20 cellular contexts compared by ENCODE assay signal in the genomic region with DNA sequence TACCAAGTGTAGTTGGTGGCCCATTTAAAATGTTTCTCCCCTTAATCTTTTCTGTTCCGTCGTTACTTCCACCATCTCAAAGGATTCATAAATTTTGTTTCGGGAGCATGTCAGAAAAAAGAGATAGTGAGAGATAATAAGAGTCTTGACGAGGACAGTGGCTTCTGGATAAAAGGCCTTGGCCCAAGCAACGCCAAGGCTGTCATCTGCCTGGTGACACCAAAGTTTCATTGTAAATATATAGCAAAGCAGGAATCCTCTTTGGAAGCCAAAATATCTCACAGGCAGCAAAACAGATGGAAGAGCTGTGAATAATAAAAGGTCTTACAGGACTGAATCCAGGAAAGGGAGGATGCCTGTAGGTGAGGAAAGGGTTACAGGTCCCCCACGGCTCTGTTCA.
DNase-seq lines count a peak whose midpoint lies in the region; ATAC-seq and TF ChIP-seq lines count a peak whose summit lies in the region.
"Had no signal": no experiment of that assay in that cellular context is flagged by ENCODE, and none has a peak within 500 bp of the region (broad histone marks: within the 10 kb centered on the region; RNA-seq: fewer than 3 reads in every experiment).

No MANE protein-coding gene starts in this region.

- no peak overlapping the region for H3K9ac ChIP-seq in BLaER1
- H3K9ac ChIP-seq in PC-3 (ENCODE audit: low read length), result peak overlapping the region; percentile 7; the same call in 1 of the 2 replicates

- intact Hi-C loops in PC-3 (cut with micrococcal nuclease), result no loop called here
- intact Hi-C loops in esophagus squamous epithelium (cut with DNase I), result no loop called here

- POLR2A ChIA-PET in PC-3 (lab: Charles Lee; ENCODE audit: unreplicated experiment), result no interaction called here

- H3K36me3 ChIP-seq in BLaER1 (no peaks in the 10 kb centered on the region), PC-3 (ENCODE audit: low read depth, low read length) (no peaks in the 10 kb centered on the region), esophagus squamous epithelium (no peaks in the 10 kb centered on the region)
- H3K36me3 ChIP-seq: upper lobe of left lung had no signal

- H3K36me3 Mint-ChIP-seq in osteocyte (ENCODE audit: unreplicated experiment), result no peaks in the 10 kb centered on the region
- H3K36me3 Mint-ChIP-seq: activated CD8-positive, alpha-beta memory T cell treated with anti-CD3 and anti-CD28 coated beads, Interleukin-2, amount 10 ng/mL, durations not matched to agents 7 days and 5 days had no signal

- CTCF ChIA-PET in PC-3 (lab: Charles Lee), result no interaction called here

- H3K9me3 ChIP-seq in BLaER1 (no peaks in the 10 kb centered on the region), PC-3 (ENCODE audit: low read length) (no peaks in the 10 kb centered on the region), esophagus squamous epithelium (no peaks in the 10 kb centered on the region)
- H3K9me3 ChIP-seq: upper lobe of left lung had no signal

- DNase-seq in PC-3 (no peak), esophagus squamous epithelium (lab: John Stamatoyannopoulos, UW) (no peak), osteocyte (ENCODE audit: extremely low spot score, unreplicated experiment) (no peak), MV-4-11 (lab: John Stamatoyannopoulos, UW) (no peak), KG1 (lab: John Stamatoyannopoulos, UW) (no peak), NCI-H128 (lab: John Stamatoyannopoulos, UW; ENCODE audit: unreplicated experiment) (no peak)
- DNase-seq: activated CD4-positive, alpha-beta T cell treated with anti-CD3 and anti-CD28 coated beads for 36 hours; activated CD8-positive, alpha-beta memory T cell treated with anti-CD3 and anti-CD28 coated beads, Interleukin-2, amount 10 ng/mL, durations not matched to agents 7 days and 5 days; caudate nucleus; COR-L47; retina; stimulated activated naive CD4-positive, alpha-beta T cell; upper lobe of left lung had no signal

- peaks cover 6% of the 10 kb centered on the region for H3F3A ChIP-seq in PC-3 (ENCODE audit: low read length, unreplicated experiment)

- H3K9me2 ChIP-seq in PC-3 (replicated peaks; ENCODE audit: low read length), result no peaks in the 10 kb centered on the region

- ATAC-seq in PC-3, result no peak
- ATAC-seq in GM21723 (IDR thresholded peaks at IDR 0.05; ENCODE audit: unreplicated experiment), result no peak
- ATAC-seq: activated CD4-positive, alpha-beta T cell treated with anti-CD3 and anti-CD28 coated beads for 36 hours; activated CD8-positive, alpha-beta memory T cell treated with anti-CD3 and anti-CD28 coated beads, Interleukin-2, amount 10 ng/mL, durations not matched to agents 7 days and 5 days; esophagus mucosa; GM23338 had no signal

- TF ChIP-seq POLR2A in esophagus squamous epithelium (IDR thresholded peaks at IDR 0.05), result no peak

- H3K4me2 ChIP-seq in BLaER1, result peak overlapping the region; percentile 79
- H3K4me2 ChIP-seq in PC-3 (ENCODE audit: low read length), result peak overlapping the region; percentile 51
- H3K4me2 ChIP-seq: GM23338 had no signal

- H3K4me1 ChIP-seq in BLaER1 (peaks cover 20% of the 10 kb centered on the region), PC-3 (ENCODE audit: insufficient read depth, low read length) (peaks cover 39% of the 10 kb centered on the region), esophagus squamous epithelium (peaks cover 0 to 3% (median 0%) of the 10 kb centered on the region in 3 donors)

- H3K79me2 ChIP-seq in PC-3 (ENCODE audit: low read length), result no peaks in the 10 kb centered on the region

- H3K27me3 ChIP-seq in BLaER1 (no peaks in the 10 kb centered on the region), PC-3 (ENCODE audit: low read length) (no peaks in the 10 kb centered on the region), esophagus squamous epithelium (no peaks in the 10 kb centered on the region)
- H3K27me3 ChIP-seq: upper lobe of left lung had no signal

- H3K4me3 Mint-ChIP-seq in osteocyte (ENCODE audit: unreplicated experiment), result no peak overlapping the region
- H3K4me3 Mint-ChIP-seq: activated CD4-positive, alpha-beta T cell treated with anti-CD3 and anti-CD28 coated beads for 36 hours; activated CD8-positive, alpha-beta memory T cell treated with anti-CD3 and anti-CD28 coated beads, Interleukin-2, amount 10 ng/mL, durations not matched to agents 7 days and 5 days; GM23338; neural crest cell had no signal

- H3K27ac Mint-ChIP-seq in osteocyte (ENCODE audit: unreplicated experiment), result peak overlapping the region; percentile 73
- H3K27ac Mint-ChIP-seq: activated CD4-positive, alpha-beta T cell treated with anti-CD3 and anti-CD28 coated beads for 36 hours; activated CD8-positive, alpha-beta memory T cell treated with anti-CD3 and anti-CD28 coated beads, Interleukin-2, amount 10 ng/mL, durations not matched to agents 7 days and 5 days; activated T-helper 2 cell treated with anti-CD3 and anti-CD28 coated beads, Interferon-gamma antibody, Interleukin-2, Interleukin-4, amounts not matched to agents 10 μg/mL and 5 μg/mL and 100 μg/mL, durations not matched to agents 14 hours and 24 hours and 36 hours had no signal

- H3K4me1 Mint-ChIP-seq in osteocyte (ENCODE audit: unreplicated experiment), result peaks cover 26% of the 10 kb centered on the region
- H3K4me1 Mint-ChIP-seq: activated CD4-positive, alpha-beta T cell treated with anti-CD3 and anti-CD28 coated beads for 36 hours; activated CD8-positive, alpha-beta memory T cell treated with anti-CD3 and anti-CD28 coated beads, Interleukin-2, amount 10 ng/mL, durations not matched to agents 7 days and 5 days had no signal

- H3K27me3 Mint-ChIP-seq in osteocyte (ENCODE audit: unreplicated experiment), result no peaks in the 10 kb centered on the region
- H3K27me3 Mint-ChIP-seq: activated CD4-positive, alpha-beta T cell treated with anti-CD3 and anti-CD28 coated beads for 36 hours; activated CD8-positive, alpha-beta memory T cell treated with anti-CD3 and anti-CD28 coated beads, Interleukin-2, amount 10 ng/mL, durations not matched to agents 7 days and 5 days had no signal

- no TSS peak for BruUV-seq in PC-3 (replicated peaks; lab: Mats Ljungman, UMichigan)

- H3K4me3 ChIP-seq in BLaER1 (no peak overlapping the region), PC-3 (ENCODE audit: low read length) (peak overlapping the region; percentile 14; the same call in 1 of the 2 replicates), esophagus squamous epithelium (peak overlapping the region in 1 of 4 donors; percentile 42)
- H3K4me3 ChIP-seq: GM23338, upper lobe of left lung had no signal

- H3K27ac ChIP-seq in BLaER1, result no peak overlapping the region
- H3K27ac ChIP-seq in PC-3 (ENCODE audit: low read length), result peak overlapping the region; percentile 64
- H3K27ac ChIP-seq in esophagus squamous epithelium, result peak overlapping the region in 3 of 4 donors; percentile 29 to 83 (median 75)

- H4K20me1 ChIP-seq in BLaER1 (no peaks in the 10 kb centered on the region), PC-3 (ENCODE audit: low read length) (no peaks in the 10 kb centered on the region)

- TF ChIP-seq CTCF in PC-3 (conservative IDR thresholded peaks at IDR 0.05; ENCODE audit: low read depth, low read length), result no peak
- TF ChIP-seq CTCF in esophagus squamous epithelium (IDR thresholded peaks at IDR 0.05), result no peak
- TF ChIP-seq CTCF in osteocyte (IDR thresholded peaks at IDR 0.05), result no peak

- no peaks in the 10 kb centered on the region for H3K9me3 Mint-ChIP-seq in osteocyte (ENCODE audit: unreplicated experiment)
- H3K9me3 Mint-ChIP-seq: activated T-helper 2 cell treated with anti-CD3 and anti-CD28 coated beads, Interferon-gamma antibody, Interleukin-2, Interleukin-4, amounts not matched to agents 10 μg/mL and 5 μg/mL and 100 μg/mL, durations not matched to agents 14 hours and 24 hours and 36 hours; GM23338; memory B cell had no signal

- 61 to 75% methylated on average over 6 of the region's 6 CpGs for WGBS in esophagus squamous epithelium, 2 donors

- H2AFZ ChIP-seq in PC-3 (ENCODE audit: low read length), result peak overlapping the region; percentile 24; the same call in 1 of the 2 replicates
- H2AFZ ChIP-seq: GM23338 had no signal
